2 cellular contexts compared by ENCODE assay signal in genomic region chr11:118290923-118291322, GRCh38.
TF ChIP-seq lines count a peak whose summit lies in the region.

No MANE protein-coding gene starts in this region.

TF ChIP-seq in HCT116, 20 proteins besides CTCF, POLR2A, EP300 and RAD21:
- 0 out of 2 replicates have a peak, but pooled peaks have one; percentile 49 for TF ChIP-seq CBX3 (IDR thresholded peaks at IDR 0.05; ENCODE audit: low read depth)
- TF ChIP-seq MAX (IDR thresholded peaks at IDR 0.05): peak; percentile 68
- TF ChIP-seq YY1 (IDR thresholded peaks at IDR 0.05; ENCODE audit: extremely low read depth, insufficient replicate concordance, low read depth, low read length): no peak

TF ChIP-seq in endothelial cell of umbilical vein, 7 proteins besides CTCF, POLR2A, EP300 and RAD21:
- no peak for TF ChIP-seq MYC (IDR thresholded peaks at IDR 0.05; ENCODE audit: low read depth, low read length)
- TF ChIP-seq MAX (IDR thresholded peaks at IDR 0.05; ENCODE audit: insufficient read depth, insufficient read length): no peak
- no peak for TF ChIP-seq POLR2AphosphoS5 (IDR thresholded peaks at IDR 0.05; ENCODE audit: insufficient read depth, low read depth, low read length)
TF ChIP-seq in endothelial cell of umbilical vein: peak in this region for 0.
